Comparison of ENCODE assay signal across 19 cellular contexts in the genomic region with DNA sequence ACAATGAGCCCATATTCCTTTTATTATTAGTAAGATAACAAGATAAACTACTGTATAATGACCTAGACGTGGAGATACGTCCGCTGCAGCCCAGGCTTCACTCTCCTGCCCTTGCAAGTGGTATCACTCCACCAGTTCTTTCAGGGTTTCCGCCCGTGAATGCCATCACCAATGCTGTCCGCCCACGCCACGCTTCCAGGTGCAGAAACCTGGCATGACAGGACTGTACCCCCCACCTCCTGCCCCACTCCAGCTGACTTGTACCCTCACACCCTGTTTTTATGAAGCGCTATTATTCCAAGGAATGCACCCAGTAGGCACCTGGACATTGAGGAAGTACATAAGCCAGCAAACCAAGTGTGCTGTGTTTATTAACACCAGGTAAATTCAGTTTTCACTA.
"Had no signal": no experiment of that assay in that cellular context is flagged by ENCODE, and none has a peak within 500 bp of the region (broad histone marks: within the 10 kb centered on the region; RNA-seq: fewer than 3 reads in every experiment).

No MANE protein-coding gene starts in this region.

- H3K27ac ChIP-seq: SJSA1, SK-N-MC had no signal

- H3K36me3 ChIP-seq: SJSA1 had no signal

- H3K4me3 ChIP-seq: SJSA1, SK-N-MC had no signal

- FAIRE-seq: RCC 7860 had no signal

- H3K4me1 ChIP-seq: SJSA1 had no signal

- DNase-seq: KBM-7, MV-4-11, NCI-H1048, NCI-H1105, NCI-H1417, NCI-H1436 treated with DMSO at 0.1 percent for 48 hours, NCI-H1694, NCI-H187 treated with DMSO at 0.1 percent for 48 hours, NCI-H2029 treated with DMSO at 0.1 percent for 48 hours, NCI-H2171 treated with DMSO at 0.1 percent for 48 hours, NCI-H524, NCI-H526 treated with DMSO at 0.1 percent for 48 hours, NCI-H748 treated with DMSO at 0.1 percent for 48 hours, Right ventricle myocardium superior, RPMI8226, SIG-M5 had no signal
